In genomic region chr10:96991313-96991841, GRCh38 we compare ENCODE assay signal across 1 cellular context.
TF ChIP-seq lines count a peak whose summit lies in the region.

No MANE protein-coding gene starts in this region.

TF ChIP-seq in WTC11, 78 proteins besides CTCF, POLR2A, EP300 and RAD21 (continued from another document):
- TF ChIP-seq IRF1 (CRISPR knock-in tag; IDR thresholded peaks at IDR 0.05) (no peak), E2F5 (CRISPR knock-in tag; IDR thresholded peaks at IDR 0.05) (no peak), USF1 (CRISPR knock-in tag; IDR thresholded peaks at IDR 0.05) (no peak), RORB (CRISPR knock-in tag; IDR thresholded peaks at IDR 0.05) (no peak), PRDM15 (CRISPR knock-in tag; IDR thresholded peaks at IDR 0.05) (no peak), CDX4 (CRISPR knock-in tag; IDR thresholded peaks at IDR 0.05; ENCODE audit: borderline replicate concordance) (no peak), EMX1 (CRISPR knock-in tag; IDR thresholded peaks at IDR 0.05) (no peak), ELF4 (CRISPR knock-in tag; IDR thresholded peaks at IDR 0.05; ENCODE audit: low read depth) (no peak), AR (CRISPR knock-in tag; IDR thresholded peaks at IDR 0.05) (no peak), ZBTB21 (CRISPR knock-in tag; IDR thresholded peaks at IDR 0.05; ENCODE audit: borderline replicate concordance) (no peak), SP1 (CRISPR knock-in tag; conservative IDR thresholded peaks at IDR 0.05) (no peak), ERG (CRISPR knock-in tag; IDR thresholded peaks at IDR 0.05) (no peak), MXD4 (CRISPR knock-in tag; IDR thresholded peaks at IDR 0.05; ENCODE audit: borderline replicate concordance) (no peak)
